16 cellular contexts compared by ENCODE assay signal in the genomic region with DNA sequence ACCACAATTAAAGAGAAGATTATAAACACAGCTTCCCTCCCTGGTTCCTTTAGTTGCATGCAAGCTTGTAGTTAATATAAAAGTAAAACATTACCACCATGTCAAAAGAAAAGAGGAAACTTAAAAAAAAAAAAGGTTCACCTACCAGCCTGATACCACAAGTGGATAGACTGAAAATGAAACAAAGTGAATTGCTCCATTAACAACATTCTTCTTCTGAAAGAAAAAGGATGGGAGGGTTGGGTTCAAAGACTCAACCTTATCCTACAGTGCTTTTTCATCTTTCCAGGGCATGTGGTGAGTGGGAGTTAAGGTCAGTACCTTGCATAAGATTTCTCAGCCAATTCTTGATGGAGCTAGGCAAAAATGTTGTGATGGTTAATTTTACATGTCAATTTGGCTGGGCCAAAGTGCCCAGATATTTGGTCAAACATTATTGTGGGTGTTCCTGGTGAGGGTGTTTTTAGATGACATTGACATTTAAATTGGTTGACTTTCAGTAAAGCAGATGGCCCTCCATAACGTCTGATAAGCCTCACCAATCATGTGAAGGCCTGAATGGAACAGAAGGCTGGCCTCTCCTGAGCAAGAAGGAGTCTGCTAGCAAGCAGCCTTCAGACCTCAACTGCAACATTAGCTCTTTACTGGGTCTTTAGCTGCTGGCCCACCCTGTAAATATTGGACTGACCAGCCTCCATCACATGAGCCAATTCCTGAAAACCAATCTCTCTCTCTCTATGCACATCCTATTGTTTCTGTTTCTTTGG. TPM values are rescaled to one million over a fixed set of nuclear protein-coding genes. Genes with fewer than 3 reads are reported as not detected.
A peak's percentile ranks its signal among the peaks of the same experiment; 100 is the strongest.
DNase-seq lines count a peak whose midpoint lies in the region; ATAC-seq and TF ChIP-seq lines count a peak whose summit lies in the region.
"Had no signal": no experiment of that assay in that cellular context is flagged by ENCODE, and none has a peak within 500 bp of the region (broad histone marks: within the 10 kb centered on the region; RNA-seq: fewer than 3 reads in every experiment).

No MANE protein-coding gene starts in this region.

- peak overlapping the region; percentile 66 for H3K4me3 Mint-ChIP-seq in activated naive CD4-positive, alpha-beta T cell treated with anti-CD3 and anti-CD28 coated beads, Interleukin-2, amount 50 U/mL, for 24 hours
- H3K4me3 Mint-ChIP-seq: nephron progenitor cell had no signal

- peaks cover 0 to 8% (median 2%) of the 10 kb centered on the region in 4 donors for H3K36me3 ChIP-seq in upper lobe of left lung
- H3K36me3 ChIP-seq: BLaER1, right atrium auricular region had no signal

- TF ChIP-seq POLR2A in upper lobe of left lung (IDR thresholded peaks at IDR 0.05) = no peak

- H3K9me3 ChIP-seq in upper lobe of left lung = no peaks in the 10 kb centered on the region
- H3K9me3 ChIP-seq: BLaER1, right atrium auricular region had no signal

- no peak for TF ChIP-seq EP300 in upper lobe of left lung (IDR thresholded peaks at IDR 0.05)

- no peak for TF ChIP-seq CTCF in upper lobe of left lung (IDR thresholded peaks at IDR 0.05)

- DNase-seq in activated naive CD4-positive, alpha-beta T cell (lab: John Stamatoyannopoulos, UW) = no peak
- DNase-seq in MV-4-11 (lab: John Stamatoyannopoulos, UW) (peak; percentile 63), amniotic epithelial cell (ENCODE audit: low read depth) (peak; percentile 66), cerebellum (ENCODE audit: low spot score) (no peak), upper lobe of left lung (no peak), LoVo (ENCODE audit: low spot score) (no peak)
- DNase-seq: GDM1; NCI-H1436; NCI-H510A treated with DMSO at 0.1 percent for 48 hours; nephron progenitor cell; stimulated activated CD4-positive, alpha-beta T cell treated with anti-CD3 and anti-CD28 coated beads, Interleukin-4, amount 100 ng/mL, for 1 hour had no signal

- no peaks in the 10 kb centered on the region for H3K27me3 ChIP-seq in upper lobe of left lung
- H3K27me3 ChIP-seq: BLaER1, right atrium auricular region had no signal

- no peak overlapping the region for H3K27ac ChIP-seq in upper lobe of left lung
- H3K27ac ChIP-seq: BLaER1, right atrium auricular region had no signal

- peaks cover 0 to 2% (median 0%) of the 10 kb centered on the region in 4 donors for H3K4me1 ChIP-seq in upper lobe of left lung
- H3K4me1 ChIP-seq: right atrium auricular region had no signal

- peaks cover 5% of the 10 kb centered on the region for H3K36me3 Mint-ChIP-seq in activated naive CD4-positive, alpha-beta T cell treated with anti-CD3 and anti-CD28 coated beads, Interleukin-2, amount 50 U/mL, for 24 hours

- ATAC-seq in GM21825 (IDR thresholded peaks at IDR 0.05; ENCODE audit: unreplicated experiment) = no peak
- ATAC-seq in upper lobe of left lung (ENCODE audit: low FRiP score in 2 of 2) = no peak
- ATAC-seq: HCT116 had no signal

- H3K9me3 Mint-ChIP-seq in activated naive CD4-positive, alpha-beta T cell treated with anti-CD3 and anti-CD28 coated beads, Interleukin-2, amount 50 U/mL, for 24 hours = no peaks in the 10 kb centered on the region
- H3K9me3 Mint-ChIP-seq: nephron progenitor cell had no signal

- H3K4me3 ChIP-seq in upper lobe of left lung = no peak overlapping the region
- H3K4me3 ChIP-seq: BLaER1, right atrium auricular region had no signal

- no peaks in the 10 kb centered on the region for H3K27me3 Mint-ChIP-seq in activated naive CD4-positive, alpha-beta T cell treated with anti-CD3 and anti-CD28 coated beads, Interleukin-2, amount 50 U/mL, for 24 hours

- H3K27ac Mint-ChIP-seq in activated naive CD4-positive, alpha-beta T cell treated with anti-CD3 and anti-CD28 coated beads, Interleukin-2, amount 50 U/mL, for 24 hours = peak overlapping the region; percentile 85
- H3K27ac Mint-ChIP-seq: nephron progenitor cell had no signal

- peaks cover 92% of the 10 kb centered on the region for H3K4me1 Mint-ChIP-seq in activated naive CD4-positive, alpha-beta T cell treated with anti-CD3 and anti-CD28 coated beads, Interleukin-2, amount 50 U/mL, for 24 hours

- WGBS in upper lobe of left lung, 2 donors = 73 to 86% methylated on average over 1 of the region's 1 CpG

RNA-seq across cellular contexts. Expression of a gene that starts 28.8 kb away (rescaled TPM):
- total RNA-seq in cerebellum (10.7 TPM), upper lobe of left lung (1 to 10 TPM; 3.0 to 9.9 (median 5.9) TPM)

Comparison
In these comparisons a context has a peak if more than half of its experiments do, and no peak if none do; other contexts are left out.
1. DNase-seq: peak in MV-4-11 (single experiment) and amniotic epithelial cell (single experiment); none in activated naive CD4-positive, alpha-beta T cell (0 of 4), cerebellum (single experiment), upper lobe of left lung (0 of 2) and LoVo (single experiment).